ENCODE assay signal across 13 cellular contexts in the genomic region with DNA sequence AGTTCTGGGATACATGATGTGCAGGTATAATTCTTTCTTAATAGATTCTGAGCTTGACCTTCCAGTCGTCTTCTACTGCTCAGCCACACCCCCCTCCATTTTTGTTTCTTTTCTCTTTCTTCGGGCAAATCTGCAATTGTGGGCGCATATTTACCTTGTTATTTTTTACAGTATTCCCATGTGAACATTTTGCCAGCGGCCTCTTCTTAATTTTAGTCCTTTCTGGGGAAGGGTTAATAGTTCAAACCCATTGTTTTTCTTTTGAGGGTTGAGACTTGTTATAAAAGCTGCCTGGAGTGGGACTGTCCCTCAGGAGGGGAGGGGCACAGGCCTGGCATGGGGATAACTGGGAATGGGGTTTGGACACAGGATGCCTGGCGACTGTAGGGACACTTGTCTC. TPM values are rescaled to one million over a fixed set of nuclear protein-coding genes. Genes with fewer than 3 reads are reported as not detected.
DNase-seq lines count a peak whose midpoint lies in the region; ATAC-seq and TF ChIP-seq lines count a peak whose summit lies in the region.
"Had no signal": no experiment of that assay in that cellular context is flagged by ENCODE, and none has a peak within 500 bp of the region (broad histone marks: within the 10 kb centered on the region; RNA-seq: fewer than 3 reads in every experiment).

No MANE protein-coding gene starts in this region.

- H2AK5ac ChIP-seq in H9 (ENCODE audit: insufficient read length, low read length): no peak overlapping the region

- H3K36me3 ChIP-seq in suprapubic skin: no peaks in the 10 kb centered on the region

- H3K27ac ChIP-seq in H9 (ENCODE audit: insufficient read length, low read depth, low read length): no peak overlapping the region
- peak overlapping the region; percentile 35 for H3K27ac ChIP-seq in suprapubic skin

- no peak overlapping the region for H3K9ac ChIP-seq in H9 (ENCODE audit: extremely low read depth, insufficient read length, low read length)

- no peak overlapping the region for H3K4me3 ChIP-seq in suprapubic skin
- H3K4me3 ChIP-seq: K562 had no signal

- H3T11ph ChIP-seq in H9 (ENCODE audit: low read length): no peak overlapping the region

- H3K9me3 Mint-ChIP-seq in H9 (no peaks in the 10 kb centered on the region), WTC11 (peaks cover 4% of the 10 kb centered on the region), mesothelial cell of epicardium (no peaks in the 10 kb centered on the region)
- H3K9me3 Mint-ChIP-seq: CD4-positive, alpha-beta T cell had no signal

- H3K56ac ChIP-seq in H9 (ENCODE audit: insufficient read length, low read depth, low read length): no peak overlapping the region

- no peak overlapping the region for H3K14ac ChIP-seq in H9 (ENCODE audit: insufficient read depth, low read length)

- CTCF ChIA-PET in WTC11 (lab: Charles Lee): no interaction called here

- no peak for TF ChIP-seq EP300 in suprapubic skin (IDR thresholded peaks at IDR 0.05)

- peaks cover 76 to 80% of the 10 kb centered on the region in 2 experiments for H3K4me1 Mint-ChIP-seq in H9
- peaks cover 87% of the 10 kb centered on the region for H3K4me1 Mint-ChIP-seq in WTC11
- peaks cover 87% of the 10 kb centered on the region for H3K4me1 Mint-ChIP-seq in mesothelial cell of epicardium

- no peak overlapping the region for H3K23ac ChIP-seq in H9 (ENCODE audit: insufficient read length, low read depth, low read length)

- no peaks in the 10 kb centered on the region for H3K79me1 ChIP-seq in H9 (ENCODE audit: insufficient read depth, low read depth, low read length, poor library complexity, severe bottlenecking)

- peaks cover 5% of the 10 kb centered on the region for H3K23me2 ChIP-seq in H9 (ENCODE audit: insufficient read length, low read depth, low read length, poor library complexity, severe bottlenecking)

- H3K79me2 ChIP-seq in H9 (ENCODE audit: insufficient read depth, low read length): peaks cover 16% of the 10 kb centered on the region; the same call in 1 of the 2 replicates

- H4K20me1 ChIP-seq in H9 (ENCODE audit: control insufficient read depth, insufficient read depth, insufficient read length): no peaks in the 10 kb centered on the region

- H2AFZ ChIP-seq in H9 (ENCODE audit: low read length): no peak overlapping the region

- POLR2A ChIA-PET in WTC11 (lab: Charles Lee): no interaction called here

- WGBS in H9 (ENCODE audit: extremely low coverage, insufficient read length, low lambda C conversion rate): no CpG with 5 or more reads among the region's 5 CpGs
- 65% methylated on average over 5 of the region's 5 CpGs for WGBS in suprapubic skin

- H3K4ac ChIP-seq in H9 (ENCODE audit: low read depth, low read length): no peak overlapping the region

- H2BK15ac ChIP-seq in H9 (ENCODE audit: low read depth, low read length): no peak overlapping the region

- H3K27ac Mint-ChIP-seq in H9 (peak overlapping the region in 2 of 3 experiments; percentile 84; a peak in 3 of 7 replicates), WTC11 (peak overlapping the region; percentile 37; the same call in 1 of the 2 replicates), mesothelial cell of epicardium (peak overlapping the region; percentile 100)
- H3K27ac Mint-ChIP-seq: CD4-positive, alpha-beta T cell had no signal

- H2BK120ac ChIP-seq in H9 (ENCODE audit: low read depth, low read length, poor library complexity, severe bottlenecking): no peak overlapping the region

- no peak overlapping the region for H2BK20ac ChIP-seq in H9 (ENCODE audit: low read depth, low read length, poor library complexity, severe bottlenecking)

- TF ChIP-seq CTCF in H9 (conservative IDR thresholded peaks at IDR 0.05) (no peak), WTC11 (IDR thresholded peaks at IDR 0.05) (no peak), mesothelial cell of epicardium (IDR thresholded peaks at IDR 0.05; ENCODE audit: unreplicated experiment) (no peak), suprapubic skin (IDR thresholded peaks at IDR 0.05) (no peak)

- H4K8ac ChIP-seq in H9 (replicated peaks; ENCODE audit: insufficient read length, low read depth, low read length): no peak overlapping the region

- H3K4me2 ChIP-seq in H9 (ENCODE audit: insufficient read depth, insufficient read length, low read length): no peak overlapping the region

- H3K27me3 Mint-ChIP-seq in H9 (ENCODE audit: low read depth) (no peaks in the 10 kb centered on the region), WTC11 (ENCODE audit: low read depth) (no peaks in the 10 kb centered on the region), mesothelial cell of epicardium (ENCODE audit: low read depth) (no peaks in the 10 kb centered on the region)
- H3K27me3 Mint-ChIP-seq: CD4-positive, alpha-beta T cell had no signal

- no peak overlapping the region for H3K18ac ChIP-seq in H9 (ENCODE audit: insufficient read length, low read depth, low read length)

- peaks cover 16% of the 10 kb centered on the region for H3K4me1 ChIP-seq in H9 (ENCODE audit: insufficient read depth, low read length)
- peaks cover 43% of the 10 kb centered on the region for H3K4me1 ChIP-seq in suprapubic skin

- H3K4me3 Mint-ChIP-seq in H9 (no peak overlapping the region), WTC11 (no peak overlapping the region), mesothelial cell of epicardium (peak overlapping the region; percentile 36)
- H3K4me3 Mint-ChIP-seq: CD4-positive, alpha-beta T cell had no signal

- no peak for ATAC-seq in WTC11
- ATAC-seq in GM18498 (IDR thresholded peaks at IDR 0.05; ENCODE audit: unreplicated experiment): no peak
- no peak for ATAC-seq in GM18502 (IDR thresholded peaks at IDR 0.05; ENCODE audit: poor library complexity, unreplicated experiment)
- ATAC-seq: K562 had no signal

- TF ChIP-seq POLR2A in suprapubic skin (IDR thresholded peaks at IDR 0.05): no peak

- H3K36me3 Mint-ChIP-seq in H9 (ENCODE audit: insufficient read depth in 1 of 3, low read depth in 3 of 3): peaks cover 14 to 30% (median 21%) of the 10 kb centered on the region in 3 experiments
- peaks cover 14% of the 10 kb centered on the region for H3K36me3 Mint-ChIP-seq in WTC11
- peaks cover 23% of the 10 kb centered on the region for H3K36me3 Mint-ChIP-seq in mesothelial cell of epicardium

- no peaks in the 10 kb centered on the region for H3K27me3 ChIP-seq in H9 (ENCODE audit: insufficient read depth, low read length)
- no peaks in the 10 kb centered on the region for H3K27me3 ChIP-seq in suprapubic skin

- no peak overlapping the region for H2BK5ac ChIP-seq in H9 (ENCODE audit: insufficient read length, low read length)

- DNase-seq in H9 (no peak), WTC11 (ENCODE audit: low spot score) (no peak), mesothelial cell of epicardium (ENCODE audit: low spot score in 2 of 2, unreplicated experiment in 2 of 2) (no peak), suprapubic skin (ENCODE audit: low spot score in 2 of 2) (no peak)
- no peak for DNase-seq in stimulated activated CD4-positive, alpha-beta T cell treated with anti-CD3 and anti-CD28 coated beads, Interleukin-4, amount 100 ng/mL, for 24 hours
- no peak for DNase-seq in stimulated activated CD4-positive, alpha-beta T cell treated with anti-CD3 and anti-CD28 coated beads, Interleukin-12 subunit alpha, Interleukin-12 subunit beta, amount 100 ng/mL, for 4 hours
- DNase-seq: CD4-positive, alpha-beta T cell; DMS79 treated with DMSO at 0.1 percent for 48 hours; NCI-H2081 treated with DMSO at 0.1 percent for 48 hours; NCI-H226 had no signal

- H2BK12ac ChIP-seq in H9 (ENCODE audit: insufficient read length, low read depth, low read length): peak overlapping the region; percentile 33

- H3K9me3 ChIP-seq in H9 (ENCODE audit: control insufficient read depth, low read depth, low read length) (no peaks in the 10 kb centered on the region), suprapubic skin (no peaks in the 10 kb centered on the region)

- no peak overlapping the region for H4K5ac ChIP-seq in H9 (ENCODE audit: insufficient read length, low read depth, low read length)

- H4K91ac ChIP-seq in H9 (ENCODE audit: insufficient read length, low read depth, low read length): no peak overlapping the region

TF ChIP-seq in WTC11, 78 proteins besides CTCF, POLR2A, EP300 and RAD21 (continues in another document):
- TF ChIP-seq SOX15 (CRISPR knock-in tag; IDR thresholded peaks at IDR 0.05): no peak
- no peak for TF ChIP-seq ZNF263 (CRISPR knock-in tag; IDR thresholded peaks at IDR 0.05; ENCODE audit: low read depth)
- TF ChIP-seq ZNF423 (CRISPR knock-in tag; IDR thresholded peaks at IDR 0.05): no peak
- no peak for TF ChIP-seq ZBTB43 (CRISPR knock-in tag; IDR thresholded peaks at IDR 0.05)
- TF ChIP-seq GTF2I (CRISPR knock-in tag; conservative IDR thresholded peaks at IDR 0.05): no peak
- no peak for TF ChIP-seq SMAD3 (CRISPR knock-in tag; IDR thresholded peaks at IDR 0.05; ENCODE audit: borderline replicate concordance)
- TF ChIP-seq NR3C1 (CRISPR knock-in tag; conservative IDR thresholded peaks at IDR 0.05; ENCODE audit: low read depth): no peak
- no peak for TF ChIP-seq ZNF317 (CRISPR knock-in tag; IDR thresholded peaks at IDR 0.05; ENCODE audit: borderline replicate concordance, low read depth)
- no peak for TF ChIP-seq JUN (CRISPR knock-in tag; IDR thresholded peaks at IDR 0.05)
- no peak for TF ChIP-seq ZNF138 (CRISPR knock-in tag; conservative IDR thresholded peaks at IDR 0.05)
- TF ChIP-seq, protein P1, sequence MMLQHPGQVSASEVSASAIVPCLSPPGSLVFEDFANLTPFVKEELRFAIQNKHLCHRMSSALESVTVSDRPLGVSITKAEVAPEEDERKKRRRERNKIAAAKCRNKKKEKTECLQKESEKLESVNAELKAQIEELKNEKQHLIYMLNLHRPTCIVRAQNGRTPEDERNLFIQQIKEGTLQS (CRISPR knock-in tag; conservative IDR thresholded peaks at IDR 0.05): no peak

RNA-seq across cellular contexts. Expression of gene PBX1, which starts 40.3 kb away (rescaled TPM):
- total RNA-seq in H9 (2021) (133 and 142 TPM in 2 replicates), WTC11 (2021) (97.7 to 102 TPM (median 102 TPM) in 3 replicates), mesothelial cell of epicardium (699 to 723 TPM (median 719 TPM) in 3 replicates), suprapubic skin (10 to 100 TPM; 14.4 to 34.6 (median 22.0) TPM)

Comparison
In these comparisons a context has a peak if more than half of its experiments do, and no peak if none do; other contexts are left out.
1. H3K27ac Mint-ChIP-seq: peak in every context shown above with its lines; median percentile 100 in mesothelial cell of epicardium; 84 in H9; 37 in WTC11.